1 cellular context compared by ENCODE assay signal in genomic region chr9:13900449-13900848, GRCh38.
TF ChIP-seq lines count a peak whose summit lies in the region.

No MANE protein-coding gene starts in this region.

TF ChIP-seq in WTC11, 78 proteins besides CTCF, POLR2A, EP300 and RAD21 (continued from another document):
- TF ChIP-seq USF2 (CRISPR knock-in tag; IDR thresholded peaks at IDR 0.05) = no peak
- TF ChIP-seq FOXP4 (CRISPR knock-in tag; IDR thresholded peaks at IDR 0.05) = no peak
- TF ChIP-seq CREM (CRISPR knock-in tag; IDR thresholded peaks at IDR 0.05) = no peak
- TF ChIP-seq ZNF532 (CRISPR knock-in tag; IDR thresholded peaks at IDR 0.05; ENCODE audit: borderline replicate concordance) = no peak
- no peak for TF ChIP-seq GABPB1 (CRISPR knock-in tag; IDR thresholded peaks at IDR 0.05)
- TF ChIP-seq TP53 (CRISPR knock-in tag; IDR thresholded peaks at IDR 0.05) = no peak
